Comparison of ENCODE assay signal across 8 cellular contexts in the genomic region with DNA sequence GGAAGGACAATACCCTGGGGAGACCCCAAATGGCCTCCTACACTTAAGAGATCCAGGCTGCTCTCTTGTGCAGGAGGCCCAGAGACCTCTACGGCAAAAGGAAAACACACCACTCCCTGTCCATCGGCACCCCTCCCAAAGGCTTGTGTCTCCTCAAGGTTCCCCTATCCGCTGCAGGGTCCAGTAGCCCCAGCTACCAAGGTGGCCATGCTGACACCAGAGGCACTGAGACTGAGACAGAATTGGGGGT. TPM values are rescaled to one million over a fixed set of nuclear protein-coding genes. Genes with fewer than 3 reads are reported as not detected.
DNase-seq lines count a peak whose midpoint lies in the region; ATAC-seq and FAIRE-seq lines count a peak whose summit lies in the region.

No MANE protein-coding gene starts in this region.

- DNase-seq in activated T-cell treated with anti-CD3 and anti-CD28 coated beads for 1 hour (ENCODE audit: low read depth), result peak; percentile 16
- no peak for DNase-seq in activated T-cell treated with anti-CD3 and anti-CD28 coated beads for 4 hours
- peak; percentile 60 to 64 for DNase-seq in stimulated activated naive CD8-positive, alpha-beta T cell treated with anti-CD3 and anti-CD28 coated beads, Interleukin-15, amount 100 ng/mL, for 72 hours
- no peak for DNase-seq in NCI-H524 (lab: John Stamatoyannopoulos, UW)
- DNase-seq in HTR-8/SVneo (ENCODE audit: insufficient read length, low spot score), result no peak

- H3K27me3 Mint-ChIP-seq in activated T-helper 17 cell treated with anti-CD3 and anti-CD28 coated beads, Interleukin-2, amount 50 U/mL, for 72 hours, result no peaks in the 10 kb centered on the region
- no peaks in the 10 kb centered on the region for H3K27me3 Mint-ChIP-seq in stimulated activated naive CD8-positive, alpha-beta T cell treated with anti-CD3 and anti-CD28 coated beads, Interleukin-15, amount 100 ng/mL, for 72 hours

- H3K36me3 ChIP-seq in iPS-15b (ENCODE audit: control insufficient read depth, insufficient read depth, low read length), result peaks cover 34% of the 10 kb centered on the region

- H3K27me3 ChIP-seq in iPS-15b (ENCODE audit: control insufficient read depth, insufficient read depth, low read length), result no peaks in the 10 kb centered on the region

- H3K36me3 Mint-ChIP-seq in activated T-helper 17 cell treated with anti-CD3 and anti-CD28 coated beads, Interleukin-2, amount 50 U/mL, for 72 hours (ENCODE audit: low read depth), result peaks cover 91% of the 10 kb centered on the region

- no peaks in the 10 kb centered on the region for H3K9me3 Mint-ChIP-seq in activated T-helper 17 cell treated with anti-CD3 and anti-CD28 coated beads, Interleukin-2, amount 50 U/mL, for 72 hours
- no peaks in the 10 kb centered on the region for H3K9me3 Mint-ChIP-seq in stimulated activated naive CD8-positive, alpha-beta T cell treated with anti-CD3 and anti-CD28 coated beads, Interleukin-15, amount 100 ng/mL, for 72 hours

- peak overlapping the region; percentile 97 for H3K27ac Mint-ChIP-seq in activated T-helper 17 cell treated with anti-CD3 and anti-CD28 coated beads, Interleukin-2, amount 50 U/mL, for 72 hours
- peak overlapping the region; percentile 99 to 100 for H3K27ac Mint-ChIP-seq in stimulated activated naive CD8-positive, alpha-beta T cell treated with anti-CD3 and anti-CD28 coated beads, Interleukin-15, amount 100 ng/mL, for 72 hours

- H3K4me3 Mint-ChIP-seq in activated T-helper 17 cell treated with anti-CD3 and anti-CD28 coated beads, Interleukin-2, amount 50 U/mL, for 72 hours, result peak overlapping the region; percentile 81
- H3K4me3 Mint-ChIP-seq in stimulated activated naive CD8-positive, alpha-beta T cell treated with anti-CD3 and anti-CD28 coated beads, Interleukin-15, amount 100 ng/mL, for 72 hours, result peak overlapping the region; percentile 95 to 97

- peaks cover 31% of the 10 kb centered on the region for H3K4me1 Mint-ChIP-seq in activated T-helper 17 cell treated with anti-CD3 and anti-CD28 coated beads, Interleukin-2, amount 50 U/mL, for 72 hours
- peaks cover 84% of the 10 kb centered on the region for H3K4me1 Mint-ChIP-seq in stimulated activated naive CD8-positive, alpha-beta T cell treated with anti-CD3 and anti-CD28 coated beads, Interleukin-15, amount 100 ng/mL, for 72 hours

- peak overlapping the region; percentile 98 for H3K9ac ChIP-seq in iPS-15b (ENCODE audit: low read depth, low read length)

- H3K4me1 ChIP-seq in iPS-15b (ENCODE audit: control insufficient read depth, insufficient read depth, low read length), result peaks cover 13% of the 10 kb centered on the region

- peak overlapping the region; percentile 97 for H3K4me3 ChIP-seq in iPS-15b (ENCODE audit: low read depth, low read length)

- no peak for FAIRE-seq in HTR-8/SVneo (lab: Jason Lieb, UNC)

- H3K9me3 ChIP-seq in iPS-15b (ENCODE audit: control insufficient read depth, insufficient read depth, low read length), result no peaks in the 10 kb centered on the region

- ATAC-seq in activated T-helper 17 cell treated with anti-CD3 and anti-CD28 coated beads, Interleukin-2, amount 50 U/mL, for 72 hours (replicated peaks), result no peak
- ATAC-seq in stimulated activated naive CD8-positive, alpha-beta T cell treated with anti-CD3 and anti-CD28 coated beads, Interleukin-15, amount 100 ng/mL, for 72 hours, result peak; percentile 0
- no peak for ATAC-seq in HG02970 (IDR thresholded peaks at IDR 0.05; ENCODE audit: low FRiP score, unreplicated experiment)

RNA-seq across cellular contexts. Expression of gene DDIT3, which starts 0.6 kb away (rescaled TPM):
- total RNA-seq in activated T-helper 17 cell treated with anti-CD3 and anti-CD28 coated beads, Interleukin-2, amount 50 U/mL, for 72 hours, result 10 to 100 TPM; 14.2 to 25.3 TPM

RNA-seq across cellular contexts. Expression of gene MBD6, which starts 2.9 kb away (rescaled TPM):
- 10 to 100 TPM; 78.8 to 83.1 TPM for total RNA-seq in activated T-helper 17 cell treated with anti-CD3 and anti-CD28 coated beads, Interleukin-2, amount 50 U/mL, for 72 hours

RNA-seq across cellular contexts. Expression of gene DCTN2, which starts 27.3 kb away (rescaled TPM):
- total RNA-seq in activated T-helper 17 cell treated with anti-CD3 and anti-CD28 coated beads, Interleukin-2, amount 50 U/mL, for 72 hours, result 10 to 100 TPM; 78.5 to 96.4 TPM

RNA-seq across cellular contexts. Expression of gene KIF5A, which starts 30.2 kb away (rescaled TPM):
- total RNA-seq in activated T-helper 17 cell treated with anti-CD3 and anti-CD28 coated beads, Interleukin-2, amount 50 U/mL, for 72 hours, result 1 to 10 TPM; 2.0 to 3.0 TPM

RNA-seq across cellular contexts. Expression of gene MARS1, which starts 31.8 kb away (rescaled TPM):
- total RNA-seq in activated T-helper 17 cell treated with anti-CD3 and anti-CD28 coated beads, Interleukin-2, amount 50 U/mL, for 72 hours, result 100 to 1,000 TPM; 130 to 243 TPM

Comparison
In these comparisons a context has a peak if more than half of its experiments do, and no peak if none do; other contexts are left out.
1. DNase-seq: peak in activated T-cell treated with anti-CD3 and anti-CD28 coated beads for 1 hour (single experiment) and stimulated activated naive CD8-positive, alpha-beta T cell treated with anti-CD3 and anti-CD28 coated beads, Interleukin-15, amount 100 ng/mL, for 72 hours (2 of 2); none in activated T-cell treated with anti-CD3 and anti-CD28 coated beads for 4 hours (single experiment), NCI-H524 (0 of 2) and HTR-8/SVneo (single experiment).